ENCODE assay signal across 23 cellular contexts in genomic region chr17:73787036-73787720, GRCh38.
DNase-seq lines count a peak whose midpoint lies in the region; ATAC-seq and TF ChIP-seq lines count a peak whose summit lies in the region.
"Had no signal": no experiment of that assay in that cellular context is flagged by ENCODE, and none has a peak within 500 bp of the region (broad histone marks: within the 10 kb centered on the region; RNA-seq: fewer than 3 reads in every experiment).

No MANE protein-coding gene starts in this region.

- TF ChIP-seq CTCF in cardiac muscle cell (IDR thresholded peaks at IDR 0.05; ENCODE audit: low read depth, low read length) (no peak), sigmoid colon (IDR thresholded peaks at IDR 0.05) (no peak)

- TF ChIP-seq EP300 in sigmoid colon (IDR thresholded peaks at IDR 0.05): no peak

- H3K4me1 ChIP-seq in cardiac muscle cell (ENCODE audit: low read depth) (peaks cover 35% of the 10 kb centered on the region), iPS-18a (ENCODE audit: control insufficient read depth, low read depth, low read length) (peaks cover 33% of the 10 kb centered on the region), sigmoid colon (no peaks in the 10 kb centered on the region)
- H3K4me1 ChIP-seq: adrenal gland, breast epithelium, parathyroid adenoma, upper lobe of right lung had no signal

- intact Hi-C loops in Right ventricle myocardium inferior (cut with DNase I) (no loop called here), sigmoid colon (cut with DNase I) (no loop called here)

- no peak overlapping the region for H3K4me3 ChIP-seq in cardiac muscle cell
- H3K4me3 ChIP-seq in iPS-18a (ENCODE audit: low read length): no peak overlapping the region
- H3K4me3 ChIP-seq in sigmoid colon: no peak overlapping the region
- H3K4me3 ChIP-seq: adrenal gland, breast epithelium, upper lobe of right lung had no signal

- DNase-seq in cardiac muscle cell (ENCODE audit: low read depth in 1 of 2, low spot score in 1 of 2) (peak in 1 of 2 donors; percentile 10), Right ventricle myocardium inferior (ENCODE audit: missing footprints) (no peak), NCI-H345 treated with DMSO at 0.1 percent for 48 hours (lab: John Stamatoyannopoulos, UW; ENCODE audit: unreplicated experiment) (peak; percentile 69), medulla oblongata (ENCODE audit: extremely low spot score) (no peak), sigmoid colon (no peak)
- DNase-seq: activated CD4-positive, alpha-beta T cell treated with anti-CD3 and anti-CD28 coated beads, Interleukin-2, amount 50 U/mL, for 48 hours; activated CD4-positive, CD25-positive, alpha-beta regulatory T cell; activated CD8-positive, alpha-beta memory T cell treated with anti-CD3 and anti-CD28 coated beads, Interleukin-2, amount 50 U/mL, for 48 hours; activated gamma-delta T cell; adrenal gland; cortex of kidney; mesenchymal stem cell; naive B cell; NCI-H1694 treated with DMSO at 0.1 percent for 48 hours; NCI-H510A treated with DMSO at 0.1 percent for 48 hours; T1000; upper lobe of right lung had no signal

- H3K27me3 ChIP-seq in cardiac muscle cell: no peaks in the 10 kb centered on the region
- no peaks in the 10 kb centered on the region for H3K27me3 ChIP-seq in iPS-18a (ENCODE audit: control insufficient read depth, insufficient read depth, low read length)
- H3K27me3 ChIP-seq in sigmoid colon: peaks cover 0 to 55% (median 17%) of the 10 kb centered on the region in 3 donors

- peak overlapping the region; percentile 31 for H3K9ac ChIP-seq in iPS-18a (ENCODE audit: low read length)
- H3K9ac ChIP-seq: parathyroid adenoma had no signal

- ATAC-seq in Right ventricle myocardium inferior (no peak), GM19467 (IDR thresholded peaks at IDR 0.05; ENCODE audit: unreplicated experiment) (no peak), GM18870 (IDR thresholded peaks at IDR 0.05; ENCODE audit: unreplicated experiment) (no peak)
- ATAC-seq: sciatic nerve, upper lobe of right lung had no signal

- H3K27ac ChIP-seq in cardiac muscle cell (peak overlapping the region; percentile 6), iPS-18a (ENCODE audit: low read length) (no peak overlapping the region), sigmoid colon (no peak overlapping the region)
- H3K27ac ChIP-seq: adrenal gland, breast epithelium, parathyroid adenoma, upper lobe of right lung had no signal

- no peak for TF ChIP-seq POLR2A in sigmoid colon (IDR thresholded peaks at IDR 0.05)

- H3K9me3 ChIP-seq in cardiac muscle cell (ENCODE audit: low read depth) (no peaks in the 10 kb centered on the region), iPS-18a (ENCODE audit: control insufficient read depth, low read depth, low read length) (no peaks in the 10 kb centered on the region), sigmoid colon (no peaks in the 10 kb centered on the region)
- H3K9me3 ChIP-seq: adrenal gland, breast epithelium, upper lobe of right lung had no signal

- H3K36me3 ChIP-seq in cardiac muscle cell (no peaks in the 10 kb centered on the region), iPS-18a (ENCODE audit: control insufficient read depth, low read depth, low read length) (no peaks in the 10 kb centered on the region), sigmoid colon (no peaks in the 10 kb centered on the region)
- H3K36me3 ChIP-seq: adrenal gland, breast epithelium, upper lobe of right lung had no signal

- WGBS in sigmoid colon, 2 donors: 78 to 85% methylated on average over 12 of the region's 12 CpGs
